In the genomic region with DNA sequence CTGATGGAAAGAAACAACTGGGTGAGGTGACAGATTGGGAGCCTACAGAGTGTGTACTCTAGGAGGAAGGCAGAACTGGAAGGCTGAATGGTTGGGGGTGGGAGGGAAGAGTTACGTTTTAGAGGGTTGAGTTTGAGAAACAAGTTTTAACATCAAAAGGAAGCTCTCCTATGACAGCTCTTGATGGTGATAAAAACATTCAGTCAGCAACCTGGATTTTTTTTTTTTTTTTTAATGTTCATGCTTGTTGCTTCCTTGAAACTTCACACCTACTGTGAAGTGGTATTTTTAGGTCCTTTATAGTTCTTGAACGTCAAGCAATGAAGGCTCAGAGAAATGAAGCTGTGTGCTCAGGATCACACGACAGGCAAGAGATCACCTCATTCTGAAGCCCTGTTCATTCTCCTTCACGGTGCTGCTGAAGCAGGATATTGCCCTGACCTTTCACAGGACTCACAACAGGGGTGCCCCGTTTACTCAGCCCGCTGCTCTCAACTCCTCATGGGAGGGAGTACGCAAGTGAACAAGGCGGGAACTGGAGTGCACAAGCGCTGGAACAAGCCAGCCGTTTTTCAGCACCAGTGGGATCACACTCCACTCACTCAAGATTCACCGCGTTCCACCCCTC, we compare ENCODE assay signal across 12 cellular contexts. TPM values are rescaled to one million over a fixed set of nuclear protein-coding genes. Genes with fewer than 3 reads are reported as not detected.
DNase-seq lines count a peak whose midpoint lies in the region; ATAC-seq lines count a peak whose summit lies in the region.
"Had no signal": no experiment of that assay in that cellular context is flagged by ENCODE, and none has a peak within 500 bp of the region (broad histone marks: within the 10 kb centered on the region; RNA-seq: fewer than 3 reads in every experiment).

No MANE protein-coding gene starts in this region.

- H3K4me1 Mint-ChIP-seq in activated CD8-positive, alpha-beta memory T cell treated with anti-CD3 and anti-CD28 coated beads, Interleukin-2, amount 10 ng/mL, durations not matched to agents 7 days and 5 days = peaks cover 37% of the 10 kb centered on the region
- peaks cover 45% of the 10 kb centered on the region for H3K4me1 Mint-ChIP-seq in T-helper 1 cell treated with Interleukin-12 subunit alpha and Interleukin-12 subunit beta and Interleukin-4 antibody, amounts not matched to agents 30 μg/mL and 1 μg/mL, for 36 hours (ENCODE audit: low read depth)
- peaks cover 89% of the 10 kb centered on the region for H3K4me1 Mint-ChIP-seq in dendritic cell treated with granulocyte-macrophage colony-stimulating factor and Interleukin-4, amounts not matched to agents 40 ng/mL and 50 ng/mL, for 4 days (ENCODE audit: low read depth)
- peaks cover 84% of the 10 kb centered on the region for H3K4me1 Mint-ChIP-seq in stimulated activated memory B cell treated with anti-CD40 and anti-IgM and Interleukin-4, amounts not matched to agents 10 μg/mL and 1 μg/mL and 100 μg/mL, for 72 hours

- intact Hi-C loops in dendritic cell treated with granulocyte-macrophage colony-stimulating factor and Interleukin-4, amounts not matched to agents 40 ng/mL and 50 ng/mL, for 4 days (cut with micrococcal nuclease) = loop anchor here (5.0 kb wide), 1 partner anchor 40 kb away; a partner anchor contains a TSS

- ATAC-seq in activated CD8-positive, alpha-beta memory T cell treated with anti-CD3 and anti-CD28 coated beads, Interleukin-2, amount 10 ng/mL, durations not matched to agents 7 days and 5 days = no peak
- ATAC-seq in stimulated activated memory B cell treated with anti-CD40 and anti-IgM and Interleukin-4, amounts not matched to agents 10 μg/mL and 1 μg/mL and 100 μg/mL, for 72 hours = no peak
- ATAC-seq in GM21360 (IDR thresholded peaks at IDR 0.05; ENCODE audit: unreplicated experiment) (no peak), HG03175 (IDR thresholded peaks at IDR 0.05; ENCODE audit: unreplicated experiment) (no peak)
- ATAC-seq: Right ventricle myocardium inferior had no signal

- no peak overlapping the region for H3K4me3 Mint-ChIP-seq in activated CD8-positive, alpha-beta memory T cell treated with anti-CD3 and anti-CD28 coated beads, Interleukin-2, amount 10 ng/mL, durations not matched to agents 7 days and 5 days
- H3K4me3 Mint-ChIP-seq in T-helper 1 cell treated with Interleukin-12 subunit alpha and Interleukin-12 subunit beta and Interleukin-4 antibody, amounts not matched to agents 30 μg/mL and 1 μg/mL, for 36 hours = peak overlapping the region; percentile 41
- no peak overlapping the region for H3K4me3 Mint-ChIP-seq in dendritic cell treated with granulocyte-macrophage colony-stimulating factor and Interleukin-4, amounts not matched to agents 40 ng/mL and 50 ng/mL, for 4 days
- no peak overlapping the region for H3K4me3 Mint-ChIP-seq in stimulated activated memory B cell treated with anti-CD40 and anti-IgM and Interleukin-4, amounts not matched to agents 10 μg/mL and 1 μg/mL and 100 μg/mL, for 72 hours

- CTCF ChIA-PET in activated CD8-positive, alpha-beta memory T cell treated with anti-CD3 and anti-CD28 coated beads, Interleukin-2, amount 10 ng/mL, durations not matched to agents 7 days and 5 days (lab: Charles Lee) = interaction anchor here (0.9 to 5.8 kb wide), 6 partner anchors 12 to 217 kb away, joined by 3 to 38 read pairs (median 3); no protein-coding TSS in a partner anchor

- peaks cover 17% of the 10 kb centered on the region for H3K27me3 Mint-ChIP-seq in activated CD8-positive, alpha-beta memory T cell treated with anti-CD3 and anti-CD28 coated beads, Interleukin-2, amount 10 ng/mL, durations not matched to agents 7 days and 5 days
- peaks cover 9% of the 10 kb centered on the region for H3K27me3 Mint-ChIP-seq in T-helper 1 cell treated with Interleukin-12 subunit alpha and Interleukin-12 subunit beta and Interleukin-4 antibody, amounts not matched to agents 30 μg/mL and 1 μg/mL, for 36 hours (ENCODE audit: low read depth)
- H3K27me3 Mint-ChIP-seq in dendritic cell treated with granulocyte-macrophage colony-stimulating factor and Interleukin-4, amounts not matched to agents 40 ng/mL and 50 ng/mL, for 4 days = no peaks in the 10 kb centered on the region
- H3K27me3 Mint-ChIP-seq in stimulated activated memory B cell treated with anti-CD40 and anti-IgM and Interleukin-4, amounts not matched to agents 10 μg/mL and 1 μg/mL and 100 μg/mL, for 72 hours = no peaks in the 10 kb centered on the region

- DNase-seq in activated CD8-positive, alpha-beta memory T cell treated with anti-CD3 and anti-CD28 coated beads, Interleukin-2, amount 10 ng/mL, durations not matched to agents 7 days and 5 days = no peak
- DNase-seq in activated CD8-positive, alpha-beta memory T cell treated with anti-CD3 and anti-CD28 coated beads, Interleukin-2, amount 50 U/mL, for 48 hours = no peak
- no peak for DNase-seq in OCI-M1 (lab: John Stamatoyannopoulos, UW)
- DNase-seq: colonic mucosa, NCI-H2029, transverse colon had no signal

- H3K9me3 Mint-ChIP-seq in activated CD8-positive, alpha-beta memory T cell treated with anti-CD3 and anti-CD28 coated beads, Interleukin-2, amount 10 ng/mL, durations not matched to agents 7 days and 5 days (ENCODE audit: low read depth) = no peaks in the 10 kb centered on the region
- no peaks in the 10 kb centered on the region for H3K9me3 Mint-ChIP-seq in T-helper 1 cell treated with Interleukin-12 subunit alpha and Interleukin-12 subunit beta and Interleukin-4 antibody, amounts not matched to agents 30 μg/mL and 1 μg/mL, for 36 hours
- peaks cover 17% of the 10 kb centered on the region for H3K9me3 Mint-ChIP-seq in dendritic cell treated with granulocyte-macrophage colony-stimulating factor and Interleukin-4, amounts not matched to agents 40 ng/mL and 50 ng/mL, for 4 days
- H3K9me3 Mint-ChIP-seq in stimulated activated memory B cell treated with anti-CD40 and anti-IgM and Interleukin-4, amounts not matched to agents 10 μg/mL and 1 μg/mL and 100 μg/mL, for 72 hours = peaks cover 11% of the 10 kb centered on the region

- H3K27ac Mint-ChIP-seq in activated CD8-positive, alpha-beta memory T cell treated with anti-CD3 and anti-CD28 coated beads, Interleukin-2, amount 10 ng/mL, durations not matched to agents 7 days and 5 days = peak overlapping the region; percentile 57
- H3K27ac Mint-ChIP-seq in T-helper 1 cell treated with Interleukin-12 subunit alpha and Interleukin-12 subunit beta and Interleukin-4 antibody, amounts not matched to agents 30 μg/mL and 1 μg/mL, for 36 hours = peak overlapping the region; percentile 76
- peak overlapping the region; percentile 91 for H3K27ac Mint-ChIP-seq in dendritic cell treated with granulocyte-macrophage colony-stimulating factor and Interleukin-4, amounts not matched to agents 40 ng/mL and 50 ng/mL, for 4 days
- H3K27ac Mint-ChIP-seq in stimulated activated memory B cell treated with anti-CD40 and anti-IgM and Interleukin-4, amounts not matched to agents 10 μg/mL and 1 μg/mL and 100 μg/mL, for 72 hours = peak overlapping the region; percentile 95

- H3K36me3 Mint-ChIP-seq in activated CD8-positive, alpha-beta memory T cell treated with anti-CD3 and anti-CD28 coated beads, Interleukin-2, amount 10 ng/mL, durations not matched to agents 7 days and 5 days = peaks cover 6% of the 10 kb centered on the region
- peaks cover 4% of the 10 kb centered on the region for H3K36me3 Mint-ChIP-seq in T-helper 1 cell treated with Interleukin-12 subunit alpha and Interleukin-12 subunit beta and Interleukin-4 antibody, amounts not matched to agents 30 μg/mL and 1 μg/mL, for 36 hours (ENCODE audit: low read depth)
- peaks cover 24% of the 10 kb centered on the region for H3K36me3 Mint-ChIP-seq in dendritic cell treated with granulocyte-macrophage colony-stimulating factor and Interleukin-4, amounts not matched to agents 40 ng/mL and 50 ng/mL, for 4 days (ENCODE audit: low read depth)
- peaks cover 31% of the 10 kb centered on the region for H3K36me3 Mint-ChIP-seq in stimulated activated memory B cell treated with anti-CD40 and anti-IgM and Interleukin-4, amounts not matched to agents 10 μg/mL and 1 μg/mL and 100 μg/mL, for 72 hours

RNA-seq across cellular contexts. Expression of a gene that starts 1.6 kb away (rescaled TPM):
- 100 to 1,000 TPM; 106 to 121 TPM for total RNA-seq in activated CD8-positive, alpha-beta memory T cell treated with anti-CD3 and anti-CD28 coated beads, Interleukin-2, amount 10 ng/mL, durations not matched to agents 7 days and 5 days

RNA-seq across cellular contexts. Expression of a gene that starts 6.0 kb away (rescaled TPM):
- 100 to 1,000 TPM; 125 to 144 TPM for total RNA-seq in activated CD8-positive, alpha-beta memory T cell treated with anti-CD3 and anti-CD28 coated beads, Interleukin-2, amount 10 ng/mL, durations not matched to agents 7 days and 5 days

RNA-seq across cellular contexts. Expression of a gene that starts 11.9 kb away (rescaled TPM):
- under 1 TPM; 0.52 to 0.93 TPM for total RNA-seq in activated CD8-positive, alpha-beta memory T cell treated with anti-CD3 and anti-CD28 coated beads, Interleukin-2, amount 10 ng/mL, durations not matched to agents 7 days and 5 days

RNA-seq across cellular contexts. Expression of a gene that starts 39.6 kb away (rescaled TPM):
- under 1 TPM; 0.30 to 0.96 TPM for total RNA-seq in activated CD8-positive, alpha-beta memory T cell treated with anti-CD3 and anti-CD28 coated beads, Interleukin-2, amount 10 ng/mL, durations not matched to agents 7 days and 5 days

RNA-seq across cellular contexts. Expression of a gene that starts 45.0 kb away (rescaled TPM):
- total RNA-seq in activated CD8-positive, alpha-beta memory T cell treated with anti-CD3 and anti-CD28 coated beads, Interleukin-2, amount 10 ng/mL, durations not matched to agents 7 days and 5 days = not detected
- total RNA-seq: transverse colon had no signal
